ENCODE assay signal across 19 cellular contexts in genomic region chr9:127683723-127684122, GRCh38. TPM values are rescaled to one million over a fixed set of nuclear protein-coding genes. Genes with fewer than 3 reads are reported as not detected.
DNase-seq lines count a peak whose midpoint lies in the region; ATAC-seq and TF ChIP-seq lines count a peak whose summit lies in the region.
"Had no signal": no experiment of that assay in that cellular context is flagged by ENCODE, and none has a peak within 500 bp of the region (broad histone marks: within the 10 kb centered on the region; RNA-seq: fewer than 3 reads in every experiment).

No MANE protein-coding gene starts in this region.

- peaks cover 73% of the 10 kb centered on the region for H3K36me3 ChIP-seq in mesodermal cell (ENCODE audit: control insufficient read depth, insufficient read depth, low read length)

- no peak for TF ChIP-seq CTCF in AG04450 (IDR thresholded peaks at IDR 0.05; ENCODE audit: low read depth, low read length)

- H3K4me1 ChIP-seq in mesodermal cell (ENCODE audit: control insufficient read depth, insufficient read depth, low read length, poor library complexity, severe bottlenecking): peaks cover 16% of the 10 kb centered on the region
- H3K4me1 ChIP-seq: Peyer's patch, tibial nerve had no signal

- no peak for DNase-seq in AG04450 (ENCODE audit: low read depth, low spot score)
- peak; percentile 57 for DNase-seq in LHCN-M2 (ENCODE audit: low read depth)
- peak; percentile 53 for DNase-seq in dedifferentiated amniotic fluid mesenchymal stem cell (ENCODE audit: extremely low spot score)
- no peak for DNase-seq in activated naive CD4-positive, alpha-beta T cell treated with Interleukin-2 at 50 U/mL for 16 hours
- DNase-seq in activated naive CD4-positive, alpha-beta T cell treated with anti-CD3 and anti-CD28 coated beads, Interleukin-2, amount 50 U/mL, for 16 hours: no peak
- DNase-seq: activated naive CD4-positive, alpha-beta T cell treated with anti-CD3 and anti-CD28 coated beads, Interleukin-2, amount 10 ng/mL, durations not matched to agents 7 days and 5 days; CD8-positive, alpha-beta T cell; DMS79; endodermal cell; NCI-H146; Peyer's patch had no signal

- H3K27ac ChIP-seq in AG04450 (ENCODE audit: low read depth, low read length): peak overlapping the region; percentile 61
- H3K27ac ChIP-seq in mesodermal cell (ENCODE audit: low read depth, low read length, severe bottlenecking): peak overlapping the region; percentile 16
- H3K27ac ChIP-seq: cardiac muscle cell, Peyer's patch, tibial nerve had no signal

- 94 to 96% methylated on average over 3 to 4 of the region's 5 CpGs for WGBS in mesodermal cell (ENCODE audit: insufficient coverage in 2 of 2), 2 experiments

- H3K9me3 ChIP-seq in AG04450 (ENCODE audit: control insufficient read depth, insufficient read depth, low read length): no peaks in the 10 kb centered on the region
- H3K9me3 ChIP-seq in mesodermal cell (ENCODE audit: control insufficient read depth, low read length): no peaks in the 10 kb centered on the region
- H3K9me3 ChIP-seq: Peyer's patch, tibial nerve had no signal

- CTCF ChIA-PET in AG04450 (lab: Charles Lee): interaction anchor here (0.6 kb wide), 1 partner anchor 434 kb away, joined by 3 read pairs; no protein-coding TSS in a partner anchor

- POLR2A ChIA-PET in AG04450 (lab: Yijun Ruan, JAX): no interaction called here

- no peaks in the 10 kb centered on the region for H3K27me3 ChIP-seq in AG04450 (ENCODE audit: control insufficient read depth, insufficient read depth, low read length)
- H3K27me3 ChIP-seq: cardiac muscle cell, Peyer's patch, tibial nerve had no signal

- H3K4me3 ChIP-seq in AG04450 (ENCODE audit: low read depth, low read length): no peak overlapping the region
- no peak overlapping the region for H3K4me3 ChIP-seq in mesodermal cell (ENCODE audit: extremely low read depth, insufficient read depth, low read length, poor library complexity, severe bottlenecking)
- H3K4me3 ChIP-seq: cardiac muscle cell, Peyer's patch, tibial nerve had no signal

- ATAC-seq in GM18867 (IDR thresholded peaks at IDR 0.05; ENCODE audit: unreplicated experiment) (no peak), HG02852 (IDR thresholded peaks at IDR 0.05; ENCODE audit: unreplicated experiment) (no peak)
- ATAC-seq: CD8-positive, alpha-beta T cell had no signal

RNA-seq across cellular contexts. Expression of gene CFAP157, which starts 23.1 kb away (rescaled TPM):
- 0.14 TPM in 1 of 2 replicates, not detected in the other for polyA plus RNA-seq in AG04450 (2011; rRNA removed)
- polyA minus RNA-seq in AG04450 (2011; rRNA and poly(A)+ RNA removed): not detected in 2 replicates
- not detected in 2 replicates for total RNA-seq in LHCN-M2 (2014; rRNA removed)
- polyA plus RNA-seq in LHCN-M2 (2012): 1.0 TPM
- 0.11 TPM for polyA plus RNA-seq in mesodermal cell (2013, experiment 1 of 2)
- not detected for polyA plus RNA-seq in mesodermal cell (2013, experiment 2 of 2)
- total RNA-seq: A172, liver had no signal

RNA-seq across cellular contexts. Expression of gene PTRH1, which starts 31.7 kb away (rescaled TPM):
- polyA plus RNA-seq in AG04450 (2011; rRNA removed): 5.2 and 6.1 TPM in 2 replicates
- polyA minus RNA-seq in AG04450 (2011; rRNA and poly(A)+ RNA removed): 2.3 and 2.6 TPM in 2 replicates
- total RNA-seq in LHCN-M2 (2014; rRNA removed): 23.9 and 28.8 TPM in 2 replicates
- 27.5 TPM for polyA plus RNA-seq in LHCN-M2 (2012)
- 8.6 TPM for polyA plus RNA-seq in mesodermal cell (2013, experiment 1 of 2)
- 8.5 TPM for polyA plus RNA-seq in mesodermal cell (2013, experiment 2 of 2)

RNA-seq across cellular contexts. Expression of gene TTC16, which starts 32.2 kb away (rescaled TPM):
- not detected in 2 replicates for polyA plus RNA-seq in AG04450 (2011; rRNA removed)
- polyA minus RNA-seq in AG04450 (2011; rRNA and poly(A)+ RNA removed): not detected in 2 replicates
- total RNA-seq in LHCN-M2 (2014; rRNA removed): not detected in 2 replicates
- polyA plus RNA-seq in LHCN-M2 (2012): 0.01 TPM
- polyA plus RNA-seq in mesodermal cell (2013, experiment 1 of 2): not detected
- not detected for polyA plus RNA-seq in mesodermal cell (2013, experiment 2 of 2)
- total RNA-seq: endodermal cell, HT-29, Peyer's patch had no signal
- polyA plus RNA-seq: cardiac muscle cell had no signal

RNA-seq across cellular contexts. Expression of gene TOR2A, which starts 51.4 kb away (rescaled TPM):
- 4.9 and 5.8 TPM in 2 replicates for polyA plus RNA-seq in AG04450 (2011; rRNA removed)
- 2.5 and 4.5 TPM in 2 replicates for polyA minus RNA-seq in AG04450 (2011; rRNA and poly(A)+ RNA removed)
- total RNA-seq in LHCN-M2 (2014; rRNA removed): 10.4 and 10.5 TPM in 2 replicates
- 7.4 TPM for polyA plus RNA-seq in LHCN-M2 (2012)
- 20.5 TPM for polyA plus RNA-seq in mesodermal cell (2013, experiment 1 of 2)
- polyA plus RNA-seq in mesodermal cell (2013, experiment 2 of 2): 17.4 TPM

Comparison
In these comparisons a context has a peak if more than half of its experiments do, and no peak if none do; other contexts are left out.
1. DNase-seq: peak in LHCN-M2 (single experiment) and dedifferentiated amniotic fluid mesenchymal stem cell (single experiment); none in AG04450 (single experiment), activated naive CD4-positive, alpha-beta T cell treated with Interleukin-2 at 50 U/mL for 16 hours (single experiment) and activated naive CD4-positive, alpha-beta T cell treated with anti-CD3 and anti-CD28 coated beads, Interleukin-2, amount 50 U/mL, for 16 hours (single experiment).